Comparison of ENCODE assay signal across 8 cellular contexts in genomic region chr2:239257511-239257937, GRCh38.
DNase-seq lines count a peak whose midpoint lies in the region; ATAC-seq and TF ChIP-seq lines count a peak whose summit lies in the region.

No MANE protein-coding gene starts in this region.

- no peaks in the 10 kb centered on the region for H3K36me3 ChIP-seq in CD8-positive, alpha-beta memory T cell (ENCODE audit: insufficient read depth, low read length)
- H3K36me3 ChIP-seq in left lung, result no peaks in the 10 kb centered on the region

- H3K4me1 ChIP-seq in CD8-positive, alpha-beta memory T cell (ENCODE audit: insufficient read depth, low read length), result peaks cover 70% of the 10 kb centered on the region
- H3K4me1 ChIP-seq in left lung, result peaks cover 4 to 93% of the 10 kb centered on the region in 2 donors

- H3K4me1 Mint-ChIP-seq in CD8-positive, alpha-beta memory T cell, result peaks cover 62 to 93% (median 86%) of the 10 kb centered on the region in 3 donors
- H3K4me1 Mint-ChIP-seq in activated T-helper 17 cell treated with anti-CD3 and anti-CD28 coated beads, Interleukin-2, amount 50 U/mL, for 72 hours, result peaks cover 60% of the 10 kb centered on the region

- no peak for TF ChIP-seq CTCF in left lung (IDR thresholded peaks at IDR 0.05)

- intact Hi-C loops in left lung (cut with DNase I), result no loop called here

- DNase-seq in CD8-positive, alpha-beta memory T cell, result no peak
- DNase-seq in Jurkat, Clone E6-1 (ENCODE audit: low read depth, low spot score), result peak; percentile 83
- DNase-seq in left lung (no peak), ecto neural progenitor cell (ENCODE audit: low spot score) (no peak), NCI-H510A (lab: John Stamatoyannopoulos, UW) (no peak)

- no peaks in the 10 kb centered on the region for H3K27me3 Mint-ChIP-seq in CD8-positive, alpha-beta memory T cell
- H3K27me3 Mint-ChIP-seq in activated T-helper 17 cell treated with anti-CD3 and anti-CD28 coated beads, Interleukin-2, amount 50 U/mL, for 72 hours, result no peaks in the 10 kb centered on the region

- H3K27ac ChIP-seq in CD8-positive, alpha-beta memory T cell (ENCODE audit: low read depth, low read length), result peak overlapping the region; percentile 24
- H3K27ac ChIP-seq in left lung, result peak overlapping the region in 1 of 2 donors; percentile 73

- POLR2A ChIA-PET in CD8-positive, alpha-beta memory T cell (lab: Charles Lee), result no interaction called here

- H3K4me3 ChIP-seq in CD8-positive, alpha-beta memory T cell (ENCODE audit: low read length), result no peak overlapping the region
- no peak overlapping the region for H3K4me3 ChIP-seq in Jurkat, Clone E6-1 (ENCODE audit: low read length)
- no peak overlapping the region for H3K4me3 ChIP-seq in left lung

- peaks cover 15 to 25% (median 17%) of the 10 kb centered on the region in 3 donors for H3K36me3 Mint-ChIP-seq in CD8-positive, alpha-beta memory T cell
- peaks cover 12% of the 10 kb centered on the region for H3K36me3 Mint-ChIP-seq in activated T-helper 17 cell treated with anti-CD3 and anti-CD28 coated beads, Interleukin-2, amount 50 U/mL, for 72 hours (ENCODE audit: low read depth)

- peak overlapping the region in 6 of 8 donors; percentile 36 to 96 (median 56) for H3K27ac Mint-ChIP-seq in CD8-positive, alpha-beta memory T cell
- peak overlapping the region; percentile 77 for H3K27ac Mint-ChIP-seq in activated T-helper 17 cell treated with anti-CD3 and anti-CD28 coated beads, Interleukin-2, amount 50 U/mL, for 72 hours

- no peaks in the 10 kb centered on the region for H3K27me3 ChIP-seq in CD8-positive, alpha-beta memory T cell (ENCODE audit: insufficient read depth, low read length, poor library complexity, severe bottlenecking)
- no peaks in the 10 kb centered on the region for H3K27me3 ChIP-seq in left lung

- peaks cover 0 to 13% (median 7%) of the 10 kb centered on the region in 5 donors for H3K9me3 Mint-ChIP-seq in CD8-positive, alpha-beta memory T cell
- H3K9me3 Mint-ChIP-seq in activated T-helper 17 cell treated with anti-CD3 and anti-CD28 coated beads, Interleukin-2, amount 50 U/mL, for 72 hours, result peaks cover 4% of the 10 kb centered on the region

- peak overlapping the region in 4 of 7 donors; percentile 37 to 79 (median 60) for H3K4me3 Mint-ChIP-seq in CD8-positive, alpha-beta memory T cell
- peak overlapping the region; percentile 72 for H3K4me3 Mint-ChIP-seq in activated T-helper 17 cell treated with anti-CD3 and anti-CD28 coated beads, Interleukin-2, amount 50 U/mL, for 72 hours

- H3K9me3 ChIP-seq in CD8-positive, alpha-beta memory T cell (ENCODE audit: low read length), result no peaks in the 10 kb centered on the region
- H3K9me3 ChIP-seq in left lung, result no peaks in the 10 kb centered on the region

- CTCF ChIA-PET in CD8-positive, alpha-beta memory T cell (lab: Charles Lee), result interaction anchor here (1.1 kb wide), 1 partner anchor 9 kb away, joined by 3 read pairs; no protein-coding TSS in a partner anchor

- ATAC-seq in activated T-helper 17 cell treated with anti-CD3 and anti-CD28 coated beads, Interleukin-2, amount 50 U/mL, for 72 hours (replicated peaks), result peak; percentile 55
- ATAC-seq in left lung (peak; percentile 55), GM19452 (IDR thresholded peaks at IDR 0.05; ENCODE audit: unreplicated experiment) (no peak), HG02623 (IDR thresholded peaks at IDR 0.05; ENCODE audit: unreplicated experiment) (no peak)

Comparison
In these comparisons a context has a peak if more than half of its experiments do, and no peak if none do; other contexts are left out.
1. ATAC-seq: peak in activated T-helper 17 cell treated with anti-CD3 and anti-CD28 coated beads, Interleukin-2, amount 50 U/mL, for 72 hours (single experiment) and left lung (single experiment); none in GM19452 (single experiment) and HG02623 (single experiment).